In the genomic region with DNA sequence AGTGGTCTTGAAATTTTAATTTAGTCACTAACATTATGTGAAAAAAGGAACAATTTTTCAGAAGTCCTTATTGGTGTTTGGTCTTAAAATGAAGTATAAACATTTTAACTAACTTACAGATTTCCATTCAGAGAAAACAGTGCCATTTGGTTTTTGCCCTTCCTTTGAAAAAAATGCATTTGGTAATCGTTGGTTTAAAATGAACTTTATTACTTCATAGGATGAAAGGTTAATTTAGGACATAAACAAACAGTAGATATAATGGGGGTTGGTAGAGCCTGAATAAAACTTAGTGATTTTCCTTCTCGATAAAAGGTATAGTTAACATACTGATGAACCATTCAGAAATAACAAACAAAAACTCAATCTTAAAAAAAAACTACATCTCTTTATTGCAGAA, we compare ENCODE assay signal across 24 cellular contexts.
"Had no signal": no experiment of that assay in that cellular context is flagged by ENCODE, and none has a peak within 500 bp of the region (broad histone marks: within the 10 kb centered on the region; RNA-seq: fewer than 3 reads in every experiment).

No MANE protein-coding gene starts in this region.

- H3K9ac ChIP-seq: SK-N-SH had no signal

- H3K4me2 ChIP-seq: SK-N-SH had no signal

- H3K4me3 ChIP-seq: MG63 had no signal

- H3K9me3 ChIP-seq: MG63, SK-N-SH had no signal

- H3K27ac ChIP-seq: HL-60, RWPE1 had no signal

- DNase-seq: Karpas-422, KG1, MG63, NCI-H1092, NCI-H1105 treated with DMSO at 0.1 percent for 48 hours, NCI-H1417 treated with DMSO at 0.1 percent for 48 hours, NCI-H146, NCI-H1694 treated with DMSO at 0.1 percent for 48 hours, NCI-H1930, NCI-H2081, NCI-H2107, NCI-H2171, NCI-H226, NCI-H446, NCI-H510A, NCI-H524 treated with DMSO at 0.1 percent for 48 hours, NCI-H69, NCI-H774, SHP77, SK-N-SH, SW 1271 had no signal

- FAIRE-seq: HTR-8/SVneo had no signal

- H3K27me3 ChIP-seq: MG63 had no signal
